ENCODE assay signal across 8 cellular contexts in the genomic region with DNA sequence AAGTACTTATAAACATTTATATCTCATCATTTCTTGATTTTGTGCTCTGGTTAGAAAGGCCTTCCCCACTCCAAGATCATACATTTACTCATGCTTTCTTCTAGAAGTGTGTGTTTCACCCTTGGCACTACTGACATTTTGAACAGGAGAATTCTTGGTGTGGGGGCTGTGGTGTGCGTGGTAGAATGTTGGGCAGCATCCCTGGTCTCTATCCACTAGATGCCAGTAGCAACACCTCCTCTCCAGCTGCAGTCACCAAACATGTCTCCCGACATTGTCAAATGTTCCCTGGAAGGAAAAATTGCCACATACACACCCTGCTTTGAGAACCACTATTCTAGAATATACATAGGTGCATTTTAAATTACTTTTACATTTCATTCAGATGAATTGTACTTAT. TPM values are rescaled to one million over a fixed set of nuclear protein-coding genes. Genes with fewer than 3 reads are reported as not detected.
DNase-seq lines count a peak whose midpoint lies in the region; ATAC-seq and TF ChIP-seq lines count a peak whose summit lies in the region.

No MANE protein-coding gene starts in this region.

- H2AFZ ChIP-seq in Loucy (ENCODE audit: low read length) (peak overlapping the region; percentile 72), mesenchymal stem cell (ENCODE audit: low read depth, low read length) (no peak overlapping the region)

- intact Hi-C loops in Calu3 (cut with micrococcal nuclease; ENCODE audit: unreplicated experiment): no loop called here

- no peak overlapping the region for H2BK12ac ChIP-seq in mesenchymal stem cell (ENCODE audit: low read length in 2 of 2)

- H3K27me3 ChIP-seq in Loucy (ENCODE audit: insufficient read depth, low read length, poor library complexity, severe bottlenecking) (no peaks in the 10 kb centered on the region), mesenchymal stem cell (ENCODE audit: control insufficient read depth in 1 of 2, insufficient read depth in 1 of 2, low read length in 2 of 2) (no peaks in the 10 kb centered on the region)

- TF ChIP-seq CTCF in Calu3 (IDR thresholded peaks at IDR 0.05; ENCODE audit: unreplicated experiment) (peak; percentile 22), Loucy (conservative IDR thresholded peaks at IDR 0.05; ENCODE audit: low read length) (peak; percentile 48), GM13976 (IDR thresholded peaks at IDR 0.05; ENCODE audit: borderline replicate concordance, control extremely low read depth, extremely low read depth, insufficient read depth, missing control alignments) (no peak)

- H3K9me2 ChIP-seq in Loucy (replicated peaks; ENCODE audit: low read depth, low read length): no peaks in the 10 kb centered on the region

- no peak overlapping the region for H2BK5ac ChIP-seq in mesenchymal stem cell (ENCODE audit: low read depth, low read length, poor library complexity, severe bottlenecking)

- H3K9me3 ChIP-seq in Loucy (ENCODE audit: insufficient read depth, low read depth, low read length) (no peaks in the 10 kb centered on the region), mesenchymal stem cell (ENCODE audit: control insufficient read depth, low read length) (no peaks in the 10 kb centered on the region)

- CTCF ChIA-PET in Calu3 (lab: Charles Lee): no interaction called here

- H3K23ac ChIP-seq in mesenchymal stem cell (ENCODE audit: low read length in 2 of 2): no peak overlapping the region

- H3K4me2 ChIP-seq in Loucy (ENCODE audit: low read depth, low read length, poor library complexity, severe bottlenecking) (no peak overlapping the region), mesenchymal stem cell (ENCODE audit: low read length, poor library complexity, severe bottlenecking) (no peak overlapping the region)

- no peak overlapping the region for H3K14ac ChIP-seq in mesenchymal stem cell (ENCODE audit: low read length in 2 of 2)

- no peak overlapping the region for H3K27ac Mint-ChIP-seq in Calu3 (ENCODE audit: unreplicated experiment)

- H3K4me1 ChIP-seq in Loucy (ENCODE audit: insufficient read depth, low read length, poor library complexity, severe bottlenecking) (peaks cover under 1% of the 10 kb centered on the region), mesenchymal stem cell (ENCODE audit: control insufficient read depth, insufficient read depth, low read depth, low read length) (peaks cover 3% of the 10 kb centered on the region)

- BruUV-seq in Calu3 (replicated peaks; lab: Mats Ljungman, UMichigan): no TSS peak

- H3K79me2 ChIP-seq in Loucy (ENCODE audit: insufficient read depth, low read length): no peaks in the 10 kb centered on the region

- H4K8ac ChIP-seq in mesenchymal stem cell (ENCODE audit: low read length): no peak overlapping the region

- no peak overlapping the region for H4K91ac ChIP-seq in mesenchymal stem cell (ENCODE audit: low read length)

- H3K18ac ChIP-seq in mesenchymal stem cell (ENCODE audit: low read depth in 1 of 2, low read length in 2 of 2): no peak overlapping the region

- peak; percentile 53 for DNase-seq in Calu3
- peak; percentile 65 for DNase-seq in dermis blood vessel endothelial cell
- peak; percentile 47 for DNase-seq in mesenchymal stem cell
- no peak for DNase-seq in GM13976 (ENCODE audit: low spot score)

- no peaks in the 10 kb centered on the region for H3K36me3 Mint-ChIP-seq in Calu3 (ENCODE audit: insufficient read depth, unreplicated experiment)

- peaks cover under 1% of the 10 kb centered on the region for H3K79me1 ChIP-seq in mesenchymal stem cell (replicated peaks; ENCODE audit: low read length, poor library complexity, severe bottlenecking)

- no peak overlapping the region for H2BK15ac ChIP-seq in mesenchymal stem cell (ENCODE audit: low read depth, poor library complexity, severe bottlenecking)

- no peaks in the 10 kb centered on the region for H3K27me3 Mint-ChIP-seq in Calu3 (ENCODE audit: unreplicated experiment)

- in situ Hi-C loops in GM13976 (cut with MboI; ENCODE audit: low sequenced_read_pairs, unreplicated experiment): no loop called here

- no peak overlapping the region for H2BK120ac ChIP-seq in mesenchymal stem cell (ENCODE audit: low read depth, low read length)

- peaks cover 22% of the 10 kb centered on the region for H3K4me1 Mint-ChIP-seq in Calu3 (ENCODE audit: low read depth, unreplicated experiment)

- H3K9me3 Mint-ChIP-seq in Calu3 (ENCODE audit: low read depth, unreplicated experiment): no peaks in the 10 kb centered on the region

- H3K27ac ChIP-seq in mesenchymal stem cell (ENCODE audit: low read length, poor library complexity, severe bottlenecking): no peak overlapping the region

- ATAC-seq in HG02870 (IDR thresholded peaks at IDR 0.05; ENCODE audit: unreplicated experiment): no peak
- no peak for ATAC-seq in HG03159 (IDR thresholded peaks at IDR 0.05; ENCODE audit: unreplicated experiment)
- no peak for ATAC-seq in GM21367 (IDR thresholded peaks at IDR 0.05; ENCODE audit: unreplicated experiment)

- H3F3A ChIP-seq in Loucy (ENCODE audit: low read depth): no peaks in the 10 kb centered on the region

- H3K9ac ChIP-seq in Loucy (ENCODE audit: low read depth, low read length, poor library complexity, severe bottlenecking) (no peak overlapping the region), mesenchymal stem cell (ENCODE audit: low read length) (no peak overlapping the region)

- H3K4me3 Mint-ChIP-seq in Calu3 (ENCODE audit: low read depth, unreplicated experiment): no peak overlapping the region

- no peaks in the 10 kb centered on the region for H4K20me1 ChIP-seq in Loucy (ENCODE audit: insufficient read depth, low read length, poor library complexity, severe bottlenecking)

- H3K4ac ChIP-seq in mesenchymal stem cell (ENCODE audit: low read depth in 1 of 2, low read length in 2 of 2): no peak overlapping the region

- no peaks in the 10 kb centered on the region for H3K36me3 ChIP-seq in Loucy (ENCODE audit: insufficient read depth, low read length)
- H3K36me3 ChIP-seq in mesenchymal stem cell (ENCODE audit: control insufficient read depth in 1 of 2, insufficient read depth in 2 of 2, low read depth in 1 of 2, low read length in 2 of 2): no peaks in the 10 kb centered on the region

- H3K4me3 ChIP-seq in Loucy (ENCODE audit: low read length, poor library complexity, severe bottlenecking) (no peak overlapping the region), mesenchymal stem cell (ENCODE audit: insufficient read depth in 1 of 2, low read depth in 1 of 2, low read length in 2 of 2) (no peak overlapping the region)

- H2AK5ac ChIP-seq in mesenchymal stem cell (ENCODE audit: low read length, severe bottlenecking): no peak overlapping the region

- no CpG with 5 or more reads among the region's 2 CpGs for WGBS in mesenchymal stem cell

RNA-seq across cellular contexts. Expression of a gene that starts 8.7 kb away (rescaled TPM):
- 129 and 139 TPM in 2 replicates for total RNA-seq in Calu3 (2022)
- 136 and 195 TPM in 2 replicates for total RNA-seq in dermis blood vessel endothelial cell
- 69.8 TPM for polyA plus RNA-seq in mesenchymal stem cell (2013, experiment 1 of 2)
- polyA plus RNA-seq in mesenchymal stem cell (2013, experiment 2 of 2): 65.2 TPM
